31 cellular contexts compared by ENCODE assay signal in genomic region chr10:42896735-42897134, GRCh38.
"Had no signal": no experiment of that assay in that cellular context is flagged by ENCODE, and none has a peak within 500 bp of the region (broad histone marks: within the 10 kb centered on the region; RNA-seq: fewer than 3 reads in every experiment).

No MANE protein-coding gene starts in this region.

- H3K4me3 Mint-ChIP-seq: activated CD4-positive, alpha-beta T cell treated with anti-CD3 and anti-CD28 coated beads, Interleukin-2, amount 10 ng/mL, durations not matched to agents 7 days and 5 days; activated CD8-positive, alpha-beta memory T cell treated with anti-CD3 and anti-CD28 coated beads, Interleukin-2, amount 10 ng/mL, durations not matched to agents 7 days and 5 days; activated naive CD4-positive, alpha-beta T cell treated with anti-CD3 and anti-CD28 coated beads, Interleukin-2, amount 50 U/mL, for 24 hours; IgD-negative memory B cell had no signal

- DNase-seq: activated CD4-positive, alpha-beta T cell treated with anti-CD3 and anti-CD28 coated beads for 1 hour; activated CD4-positive, alpha-beta T cell treated with anti-CD3 and anti-CD28 coated beads, Interleukin-2, amount 10 ng/mL, durations not matched to agents 7 days and 5 days; activated CD4-positive, alpha-beta T cell treated with anti-CD3 and anti-CD28 coated beads, Interleukin-2, amount 50 U/mL, for 48 hours; activated CD4-positive, CD25-positive, alpha-beta regulatory T cell; activated CD8-positive, alpha-beta memory T cell treated with anti-CD3 and anti-CD28 coated beads for 24 hours; activated CD8-positive, alpha-beta memory T cell treated with anti-CD3 and anti-CD28 coated beads, Interleukin-2, amount 10 ng/mL, durations not matched to agents 7 days and 5 days; activated CD8-positive, alpha-beta memory T cell treated with anti-CD3 and anti-CD28 coated beads, Interleukin-2, amount 50 U/mL, for 48 hours; activated gamma-delta T cell; activated naive CD4-positive, alpha-beta T cell treated with Interleukin-2 at 50 U/mL for 16 hours; amniotic stem cell; aorta; brain microvascular endothelial cell; central memory CD4-positive, alpha-beta T cell; Karpas-422; KBM-7; NCI-H1048; NCI-H1105 treated with DMSO at 0.1 percent for 48 hours; NCI-H1436; NCI-H1694; NCI-H2029; NCI-H345; NCI-H524 treated with DMSO at 0.1 percent for 48 hours; SHP77; SJCRH30; T1000; WERI-Rb-1 had no signal

- H3K4me1 Mint-ChIP-seq: IgD-negative memory B cell had no signal

- H3K36me3 Mint-ChIP-seq: IgD-negative memory B cell had no signal

- H3K4me3 ChIP-seq: SJCRH30, SK-N-MC had no signal

- ATAC-seq: activated CD8-positive, alpha-beta memory T cell treated with anti-CD3 and anti-CD28 coated beads, Interleukin-2, amount 10 ng/mL, durations not matched to agents 7 days and 5 days; Panc1 had no signal

- H3K27ac Mint-ChIP-seq: activated CD4-positive, alpha-beta T cell treated with anti-CD3 and anti-CD28 coated beads, Interleukin-2, amount 10 ng/mL, durations not matched to agents 7 days and 5 days; activated CD8-positive, alpha-beta memory T cell treated with anti-CD3 and anti-CD28 coated beads, Interleukin-2, amount 10 ng/mL, durations not matched to agents 7 days and 5 days; activated naive CD4-positive, alpha-beta T cell treated with anti-CD3 and anti-CD28 coated beads, Interleukin-2, amount 50 U/mL, for 24 hours; activated T-helper 2 cell treated with anti-CD3 and anti-CD28 coated beads, Interferon-gamma antibody, Interleukin-2, Interleukin-4, amounts not matched to agents 10 μg/mL and 5 μg/mL and 100 μg/mL, durations not matched to agents 14 hours and 24 hours and 36 hours; IgD-negative memory B cell had no signal
